Comparison of ENCODE assay signal across 23 cellular contexts in the genomic region with DNA sequence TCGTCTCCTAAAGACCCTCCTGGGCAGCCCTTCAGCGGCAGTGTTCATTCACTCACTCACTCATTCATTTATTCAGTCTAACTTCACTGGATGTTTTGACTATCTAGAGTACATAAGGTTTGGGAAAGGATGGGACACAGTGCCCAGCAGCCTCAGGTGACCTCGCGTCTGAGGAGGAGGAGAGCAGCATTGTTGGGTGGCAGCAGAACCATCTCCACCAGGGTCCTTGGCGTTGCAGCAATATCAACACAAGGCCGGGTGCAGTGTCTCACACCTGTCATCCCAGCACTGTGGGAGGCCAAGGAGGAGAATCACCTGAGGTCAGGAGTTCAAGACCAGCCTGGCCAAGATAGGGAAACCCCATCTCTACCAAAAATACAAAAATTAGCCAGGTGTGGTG.
DNase-seq lines count a peak whose midpoint lies in the region; FAIRE-seq and TF ChIP-seq lines count a peak whose summit lies in the region.
"Had no signal": no experiment of that assay in that cellular context is flagged by ENCODE, and none has a peak within 500 bp of the region (broad histone marks: within the 10 kb centered on the region; RNA-seq: fewer than 3 reads in every experiment).

No MANE protein-coding gene starts in this region.

- H3K9ac ChIP-seq in kidney (ENCODE audit: low read length in 2 of 2): no peak overlapping the region
- H3K9ac ChIP-seq: BLaER1, GM23248 had no signal

- no peaks in the 10 kb centered on the region for H3K36me3 Mint-ChIP-seq in osteocyte (ENCODE audit: unreplicated experiment)
- H3K36me3 Mint-ChIP-seq: CD4-positive, CD25-positive, alpha-beta regulatory T cell; CD8-positive, alpha-beta T cell had no signal

- intact Hi-C loops in kidney (cut with DNase I): no loop called here

- H3K27ac Mint-ChIP-seq in osteocyte (ENCODE audit: unreplicated experiment): no peak overlapping the region
- H3K27ac Mint-ChIP-seq: B cell; CD4-positive, CD25-positive, alpha-beta regulatory T cell; CD8-positive, alpha-beta T cell had no signal

- H3K9me3 Mint-ChIP-seq in osteocyte (ENCODE audit: unreplicated experiment): peaks cover 11% of the 10 kb centered on the region

- H3K4me1 Mint-ChIP-seq in osteocyte (ENCODE audit: unreplicated experiment): peaks cover 11% of the 10 kb centered on the region
- H3K4me1 Mint-ChIP-seq: B cell; CD4-positive, CD25-positive, alpha-beta regulatory T cell had no signal

- H3K27me3 Mint-ChIP-seq in osteocyte (ENCODE audit: unreplicated experiment): no peaks in the 10 kb centered on the region
- H3K27me3 Mint-ChIP-seq: B cell had no signal

- peaks cover 0 to 3% of the 10 kb centered on the region in 2 donors for H3K9me3 ChIP-seq in kidney (ENCODE audit: control insufficient read depth in 1 of 2, low read length in 2 of 2)
- H3K9me3 ChIP-seq: Caco-2 had no signal

- FAIRE-seq in kidney (lab: Jason Lieb, UNC): no peak
- FAIRE-seq: A204.1, G401.6, GM12892, GM19239, H1 had no signal

- no peaks in the 10 kb centered on the region for H3K36me3 ChIP-seq in kidney (ENCODE audit: control insufficient read depth in 1 of 2, insufficient read depth in 2 of 2, low read length in 2 of 2)
- H3K36me3 ChIP-seq: BLaER1 had no signal

- TF ChIP-seq CTCF in kidney (IDR thresholded peaks at IDR 0.05; ENCODE audit: borderline replicate concordance, extremely low read depth, insufficient read depth) (no peak), osteocyte (IDR thresholded peaks at IDR 0.05) (no peak)

- no peak overlapping the region for H3K4me3 ChIP-seq in kidney (ENCODE audit: low read length in 2 of 2)
- H3K4me3 ChIP-seq: BLaER1, GM23248 had no signal

- DNase-seq in activated effector memory CD4-positive, alpha-beta T cell treated with anti-CD3 and anti-CD28 coated beads, Interleukin-2, amount 50 U/mL, for 16 hours: peak; percentile 30
- DNase-seq in activated effector memory CD4-positive, alpha-beta T cell treated with Interleukin-2 at 50 U/mL for 16 hours: no peak
- DNase-seq in kidney (peak; percentile 29), osteocyte (ENCODE audit: extremely low spot score, unreplicated experiment) (peak; percentile 62), SKM-1 treated with dmso at 0.1 percent for 144 hours (lab: John Stamatoyannopoulos, UW; ENCODE audit: unreplicated experiment) (no peak)
- no peak for DNase-seq in NK-92 treated with Interleukin-12 subunit alpha and Interleukin-12 subunit beta, amount 100 ng/mL, for 24 hours (lab: John Stamatoyannopoulos, UW)
- DNase-seq: Caco-2; CD4-positive, CD25-positive, alpha-beta regulatory T cell; CD8-positive, alpha-beta T cell; DMS153; DND-41; GM23248; H7; HCEC 1CT had no signal

- no peak overlapping the region for H3K27ac ChIP-seq in kidney (ENCODE audit: low read depth in 2 of 2, low read length in 2 of 2)
- H3K27ac ChIP-seq: 22Rv1, BLaER1, C4-2B, GM23248 had no signal

- no peaks in the 10 kb centered on the region for H3K4me1 ChIP-seq in kidney (ENCODE audit: control insufficient read depth in 1 of 2, insufficient read depth in 1 of 2, low read depth in 1 of 2, low read length in 2 of 2)
- H3K4me1 ChIP-seq: Caco-2 had no signal

- no peak overlapping the region for H3K4me3 Mint-ChIP-seq in osteocyte (ENCODE audit: unreplicated experiment)
- H3K4me3 Mint-ChIP-seq: B cell; CD4-positive, CD25-positive, alpha-beta regulatory T cell; CD8-positive, alpha-beta T cell had no signal

Comparison
In these comparisons a context has a peak if more than half of its experiments do, and no peak if none do; other contexts are left out.
1. DNase-seq: peak in activated effector memory CD4-positive, alpha-beta T cell treated with anti-CD3 and anti-CD28 coated beads, Interleukin-2, amount 50 U/mL, for 16 hours (single experiment), kidney (single experiment) and osteocyte (single experiment); none in activated effector memory CD4-positive, alpha-beta T cell treated with Interleukin-2 at 50 U/mL for 16 hours (single experiment), NK-92 treated with Interleukin-12 subunit alpha and Interleukin-12 subunit beta, amount 100 ng/mL, for 24 hours (single experiment) and SKM-1 treated with dmso at 0.1 percent for 144 hours (single experiment).